In genomic region chr21:45927032-45927431, GRCh38 we compare ENCODE assay signal across 31 cellular contexts.
"Had no signal": no experiment of that assay in that cellular context is flagged by ENCODE, and none has a peak within 500 bp of the region (broad histone marks: within the 10 kb centered on the region; RNA-seq: fewer than 3 reads in every experiment).

No MANE protein-coding gene starts in this region.

- H3K27me3 ChIP-seq: adrenal gland, body of pancreas, heart left ventricle had no signal

- H3K9me3 ChIP-seq: adrenal gland, body of pancreas, heart left ventricle had no signal

- ATAC-seq: activated CD4-positive, alpha-beta T cell treated with anti-CD3 and anti-CD28 coated beads for 36 hours; activated CD8-positive, alpha-beta memory T cell treated with anti-CD3 and anti-CD28 coated beads, Interleukin-2, amount 10 ng/mL, durations not matched to agents 7 days and 5 days; activated CD8-positive, alpha-beta T cell treated with anti-CD3 and anti-CD28 coated beads, Interleukin-2, amount 10 ng/mL, durations not matched to agents 7 days and 5 days; activated naive CD8-positive, alpha-beta T cell treated with anti-CD3 and anti-CD28 coated beads, Interleukin-2, amount 50 U/mL, for 24 hours; body of pancreas; esophagus mucosa; heart left ventricle had no signal

- H3K4me3 ChIP-seq: adrenal gland, body of pancreas, coronary artery, dorsolateral prefrontal cortex, heart left ventricle had no signal

- H3K27me3 Mint-ChIP-seq: activated CD4-positive, alpha-beta T cell treated with anti-CD3 and anti-CD28 coated beads for 36 hours; activated CD4-positive, alpha-beta T cell treated with anti-CD3 and anti-CD28 coated beads, Interleukin-2, amount 10 ng/mL, durations not matched to agents 24 days and 14 days; activated naive CD4-positive, alpha-beta T cell treated with anti-CD3 and anti-CD28 coated beads, Interleukin-2, amount 50 U/mL, for 24 hours; activated naive CD8-positive, alpha-beta T cell treated with anti-CD3 and anti-CD28 coated beads for 36 hours; activated naive CD8-positive, alpha-beta T cell treated with anti-CD3 and anti-CD28 coated beads, Interleukin-2, amount 50 U/mL, for 24 hours had no signal

- DNase-seq: activated CD4-positive, alpha-beta memory T cell treated with anti-CD3 and anti-CD28 coated beads for 36 hours; activated CD4-positive, alpha-beta T cell treated with anti-CD3 and anti-CD28 coated beads for 36 hours; activated CD4-positive, alpha-beta T cell treated with anti-CD3 and anti-CD28 coated beads, Interleukin-2, amount 10 ng/mL, durations not matched to agents 24 days and 14 days; activated CD4-positive, CD25-positive, alpha-beta regulatory T cell; activated CD4-positive, CD25-positive, alpha-beta regulatory T cell treated with anti-CD3 and anti-CD28 coated beads, Interleukin-2, amount 50 U/mL, for 72 hours; activated CD8-positive, alpha-beta memory T cell treated with anti-CD3 and anti-CD28 coated beads, Interleukin-2, amount 10 ng/mL, durations not matched to agents 7 days and 5 days; activated CD8-positive, alpha-beta memory T cell treated with anti-CD3 and anti-CD28 coated beads, Interleukin-2, amount 50 U/mL, for 4 hours; activated CD8-positive, alpha-beta T cell treated with anti-CD3 and anti-CD28 coated beads, Interleukin-2, amount 10 ng/mL, durations not matched to agents 7 days and 5 days; activated effector memory CD4-positive, alpha-beta T cell treated with anti-CD3 and anti-CD28 coated beads, Interleukin-2, amount 50 U/mL, for 16 hours; activated naive CD4-positive, alpha-beta T cell treated with anti-CD3 and anti-CD28 coated beads for 36 hours; activated naive CD8-positive, alpha-beta T cell treated with anti-CD3 and anti-CD28 coated beads for 36 hours; activated naive CD8-positive, alpha-beta T cell treated with anti-CD3 and anti-CD28 coated beads, Interleukin-2, amount 50 U/mL, for 24 hours; activated T-cell treated with anti-CD3 and anti-CD28 coated beads, Interleukin-2, amount 50 U/mL, for 1 hour; activated T-cell treated with anti-CD3 and anti-CD28 coated beads, Interleukin-2, amount 50 U/mL, for 48 hours; adrenal gland; amygdala; aorta; body of pancreas; central memory CD4-positive, alpha-beta T cell; dorsolateral prefrontal cortex; effector memory CD4-positive, alpha-beta T cell; endodermal cell; T1000 had no signal

- H3K27ac Mint-ChIP-seq: activated CD4-positive, alpha-beta memory T cell treated with anti-CD3 and anti-CD28 coated beads for 36 hours; activated CD4-positive, alpha-beta T cell treated with anti-CD3 and anti-CD28 coated beads for 36 hours; activated CD4-positive, alpha-beta T cell treated with anti-CD3 and anti-CD28 coated beads, Interleukin-2, amount 10 ng/mL, durations not matched to agents 24 days and 14 days; activated CD8-positive, alpha-beta memory T cell treated with anti-CD3 and anti-CD28 coated beads, Interleukin-2, amount 10 ng/mL, durations not matched to agents 7 days and 5 days; activated CD8-positive, alpha-beta T cell treated with anti-CD3 and anti-CD28 coated beads, Interleukin-2, amount 10 ng/mL, durations not matched to agents 7 days and 5 days; activated naive CD4-positive, alpha-beta T cell treated with anti-CD3 and anti-CD28 coated beads for 36 hours; activated naive CD4-positive, alpha-beta T cell treated with anti-CD3 and anti-CD28 coated beads, Interleukin-2, amount 50 U/mL, for 24 hours; activated naive CD8-positive, alpha-beta T cell treated with anti-CD3 and anti-CD28 coated beads for 36 hours; activated naive CD8-positive, alpha-beta T cell treated with anti-CD3 and anti-CD28 coated beads, Interleukin-2, amount 50 U/mL, for 24 hours; activated T-helper 1 cell treated with anti-CD3 and anti-CD28 coated beads, Interleukin-12 subunit alpha, Interleukin-12 subunit beta, Interleukin-2, Interleukin-4 antibody, amounts not matched to agents 30 ng/mL and 10 ng/mL and 1 ng/mL, durations not matched to agents 14 hours and 24 hours and 36 hours; activated T-helper 2 cell treated with anti-CD3 and anti-CD28 coated beads, Interferon-gamma antibody, Interleukin-2, Interleukin-4, amounts not matched to agents 10 μg/mL and 5 μg/mL and 100 μg/mL, durations not matched to agents 14 hours and 24 hours and 36 hours; dendritic cell treated with granulocyte-macrophage colony-stimulating factor and Interleukin-4, amounts not matched to agents 40 ng/mL and 50 ng/mL, for 4 days; endodermal cell; T-helper 1 cell treated with Interleukin-12 subunit alpha and Interleukin-12 subunit beta and Interleukin-4 antibody, amounts not matched to agents 30 μg/mL and 1 μg/mL, for 36 hours had no signal

- H3K27ac ChIP-seq: adrenal gland, body of pancreas, coronary artery, dorsolateral prefrontal cortex, heart left ventricle had no signal

- H3K9me3 Mint-ChIP-seq: activated CD4-positive, alpha-beta memory T cell treated with anti-CD3 and anti-CD28 coated beads for 36 hours; activated CD4-positive, alpha-beta T cell treated with anti-CD3 and anti-CD28 coated beads, Interleukin-2, amount 10 ng/mL, durations not matched to agents 24 days and 14 days; activated naive CD4-positive, alpha-beta T cell treated with anti-CD3 and anti-CD28 coated beads for 36 hours; activated naive CD4-positive, alpha-beta T cell treated with anti-CD3 and anti-CD28 coated beads, Interleukin-2, amount 50 U/mL, for 24 hours; activated naive CD8-positive, alpha-beta T cell treated with anti-CD3 and anti-CD28 coated beads for 36 hours; activated naive CD8-positive, alpha-beta T cell treated with anti-CD3 and anti-CD28 coated beads, Interleukin-2, amount 50 U/mL, for 24 hours; activated T-helper 1 cell treated with anti-CD3 and anti-CD28 coated beads, Interleukin-12 subunit alpha, Interleukin-12 subunit beta, Interleukin-2, Interleukin-4 antibody, amounts not matched to agents 30 ng/mL and 10 ng/mL and 1 ng/mL, durations not matched to agents 14 hours and 24 hours and 36 hours; endodermal cell; T-helper 1 cell treated with Interleukin-12 subunit alpha and Interleukin-12 subunit beta and Interleukin-4 antibody, amounts not matched to agents 30 μg/mL and 1 μg/mL, for 36 hours had no signal

- H3K36me3 Mint-ChIP-seq: activated CD4-positive, alpha-beta memory T cell treated with anti-CD3 and anti-CD28 coated beads for 36 hours; activated naive CD4-positive, alpha-beta T cell treated with anti-CD3 and anti-CD28 coated beads, Interleukin-2, amount 50 U/mL, for 24 hours; activated naive CD8-positive, alpha-beta T cell treated with anti-CD3 and anti-CD28 coated beads for 36 hours had no signal

- H3K4me1 Mint-ChIP-seq: activated CD4-positive, alpha-beta T cell treated with anti-CD3 and anti-CD28 coated beads, Interleukin-2, amount 10 ng/mL, durations not matched to agents 24 days and 14 days; activated CD8-positive, alpha-beta memory T cell treated with anti-CD3 and anti-CD28 coated beads, Interleukin-2, amount 10 ng/mL, durations not matched to agents 7 days and 5 days; endodermal cell had no signal

- H3K4me1 ChIP-seq: adrenal gland, body of pancreas had no signal

- H3K4me3 Mint-ChIP-seq: activated CD4-positive, alpha-beta memory T cell treated with anti-CD3 and anti-CD28 coated beads for 36 hours; activated CD4-positive, alpha-beta T cell treated with anti-CD3 and anti-CD28 coated beads for 36 hours; activated CD4-positive, alpha-beta T cell treated with anti-CD3 and anti-CD28 coated beads, Interleukin-2, amount 10 ng/mL, durations not matched to agents 24 days and 14 days; activated CD8-positive, alpha-beta memory T cell treated with anti-CD3 and anti-CD28 coated beads, Interleukin-2, amount 10 ng/mL, durations not matched to agents 7 days and 5 days; activated CD8-positive, alpha-beta T cell treated with anti-CD3 and anti-CD28 coated beads, Interleukin-2, amount 10 ng/mL, durations not matched to agents 7 days and 5 days; activated naive CD4-positive, alpha-beta T cell treated with anti-CD3 and anti-CD28 coated beads for 36 hours; activated naive CD4-positive, alpha-beta T cell treated with anti-CD3 and anti-CD28 coated beads, Interleukin-2, amount 50 U/mL, for 24 hours; activated naive CD8-positive, alpha-beta T cell treated with anti-CD3 and anti-CD28 coated beads for 36 hours; activated naive CD8-positive, alpha-beta T cell treated with anti-CD3 and anti-CD28 coated beads, Interleukin-2, amount 50 U/mL, for 24 hours; activated T-helper 1 cell treated with anti-CD3 and anti-CD28 coated beads, Interleukin-12 subunit alpha, Interleukin-12 subunit beta, Interleukin-2, Interleukin-4 antibody, amounts not matched to agents 30 ng/mL and 10 ng/mL and 1 ng/mL, durations not matched to agents 14 hours and 24 hours and 36 hours; dendritic cell treated with granulocyte-macrophage colony-stimulating factor and Interleukin-4, amounts not matched to agents 40 ng/mL and 50 ng/mL, for 4 days; endodermal cell; T-helper 1 cell treated with Interleukin-12 subunit alpha and Interleukin-12 subunit beta and Interleukin-4 antibody, amounts not matched to agents 30 μg/mL and 1 μg/mL, for 36 hours had no signal

- H3K36me3 ChIP-seq: adrenal gland, heart left ventricle had no signal
